ENCODE assay signal across 29 cellular contexts in the genomic region with DNA sequence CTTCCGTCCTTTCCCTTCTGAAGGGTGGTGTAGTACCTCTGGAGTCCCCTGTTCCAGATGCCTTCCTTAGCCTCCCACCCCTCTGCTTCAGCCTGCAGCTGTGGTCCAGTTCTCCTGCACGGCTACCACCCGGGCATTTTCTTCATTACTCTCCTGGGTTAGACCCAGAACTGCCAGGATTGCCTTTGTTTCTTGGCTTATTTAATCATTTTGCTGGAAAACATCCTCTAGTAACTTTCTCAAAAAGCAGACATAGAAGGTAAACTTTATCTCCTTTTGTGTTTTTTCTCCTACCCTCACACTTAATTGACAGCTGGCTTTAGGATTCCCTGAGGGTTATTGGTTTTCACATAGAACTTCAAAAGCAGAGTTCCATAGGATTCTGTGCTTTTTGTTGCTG.
"Had no signal": no experiment of that assay in that cellular context is flagged by ENCODE, and none has a peak within 500 bp of the region (broad histone marks: within the 10 kb centered on the region; RNA-seq: fewer than 3 reads in every experiment).

No MANE protein-coding gene starts in this region.

- H3K9ac ChIP-seq: neural progenitor cell, parathyroid adenoma had no signal

- H2AFZ ChIP-seq: neural progenitor cell, parathyroid adenoma had no signal

- H3K4me1 ChIP-seq: neural progenitor cell, parathyroid adenoma, psoas muscle, right lobe of liver, sigmoid colon, suprapubic skin, testis, tibial artery, transverse colon, upper lobe of right lung, uterus had no signal

- H3K79me2 ChIP-seq: parathyroid adenoma had no signal

- H3K9me3 ChIP-seq: ovary, psoas muscle, right lobe of liver, sigmoid colon, suprapubic skin, testis, transverse colon, upper lobe of right lung had no signal

- H3K27ac ChIP-seq: neural progenitor cell, ovary, parathyroid adenoma, psoas muscle, right lobe of liver, sigmoid colon, suprapubic skin, testis, tibial artery, transverse colon, upper lobe of right lung, uterus had no signal

- H3K36me3 ChIP-seq: ovary, uterus had no signal

- H3K4me3 Mint-ChIP-seq: natural killer cell; nephron; neural progenitor cell; stimulated activated memory B cell treated with anti-CD40 and anti-IgM and Interleukin-4, amounts not matched to agents 10 μg/mL and 1 μg/mL and 100 μg/mL, for 72 hours; stimulated activated naive CD8-positive, alpha-beta T cell treated with anti-CD3 and anti-CD28 coated beads, Interleukin-15, amount 100 ng/mL, for 72 hours; type B pancreatic cell had no signal

- H3K4me3 ChIP-seq: neural progenitor cell, ovary, psoas muscle, right lobe of liver, sigmoid colon, suprapubic skin, testis, tibial artery, transverse colon, upper lobe of right lung, uterus had no signal

- FAIRE-seq: small intestine had no signal

- H3K27ac Mint-ChIP-seq: nephron; neural progenitor cell; progenitor cell of endocrine pancreas; stimulated activated memory B cell treated with anti-CD40 and anti-IgM and Interleukin-4, amounts not matched to agents 10 μg/mL and 1 μg/mL and 100 μg/mL, for 72 hours; stimulated activated naive CD8-positive, alpha-beta T cell treated with anti-CD3 and anti-CD28 coated beads, Interleukin-15, amount 100 ng/mL, for 72 hours; type B pancreatic cell had no signal

- H3K4me1 Mint-ChIP-seq: neural progenitor cell; stimulated activated memory B cell treated with anti-CD40 and anti-IgM and Interleukin-4, amounts not matched to agents 10 μg/mL and 1 μg/mL and 100 μg/mL, for 72 hours; stimulated activated naive CD8-positive, alpha-beta T cell treated with anti-CD3 and anti-CD28 coated beads, Interleukin-15, amount 100 ng/mL, for 72 hours had no signal

- H3K9me3 Mint-ChIP-seq: natural killer cell; stimulated activated naive CD8-positive, alpha-beta T cell treated with anti-CD3 and anti-CD28 coated beads, Interleukin-15, amount 100 ng/mL, for 72 hours had no signal

- DNase-seq: natural killer cell; occipital lobe; ovary; posterior cingulate gyrus; psoas muscle; right cardiac atrium; right lobe of liver; sigmoid colon; small intestine; stimulated activated CD4-positive, alpha-beta T cell treated with anti-CD3 and anti-CD28 coated beads, Interleukin-15, amount 100 ng/mL, for 24 hours; stimulated activated CD4-positive, alpha-beta T cell treated with anti-CD3 and anti-CD28 coated beads, Interleukin-2, amount 100 ng/mL, for 24 hours; stimulated activated CD4-positive, alpha-beta T cell treated with anti-CD3 and anti-CD28 coated beads, Interleukin-2, amount 100 ng/mL, for 48 hours; stimulated activated CD4-positive, alpha-beta T cell treated with anti-CD3 and anti-CD28 coated beads, Interleukin-4, amount 100 ng/mL, for 24 hours; stimulated activated naive CD4-positive, alpha-beta T cell; stimulated activated naive CD8-positive, alpha-beta T cell treated with anti-CD3 and anti-CD28 coated beads, Interleukin-15, amount 100 ng/mL, for 72 hours; stimulated activated naive CD8-positive, alpha-beta T cell treated with anti-CD3 and anti-CD28 coated beads, Interleukin-15, Interleukin-2, amounts not matched to agents 100 U/mL and 50 U/mL, for 24 hours; substantia nigra; testis; tibial artery; transverse colon; upper lobe of right lung; uterus had no signal

- H3K27me3 ChIP-seq: neural progenitor cell, ovary, right lobe of liver, sigmoid colon, suprapubic skin, testis, tibial artery, transverse colon, upper lobe of right lung, uterus had no signal

- H3K4me2 ChIP-seq: neural progenitor cell had no signal

- ATAC-seq: natural killer cell; psoas muscle; right cardiac atrium; right lobe of liver; stimulated activated memory B cell treated with anti-CD40 and anti-IgM and Interleukin-4, amounts not matched to agents 10 μg/mL and 1 μg/mL and 100 μg/mL, for 72 hours; stimulated activated naive CD8-positive, alpha-beta T cell treated with anti-CD3 and anti-CD28 coated beads, Interleukin-15, amount 100 ng/mL, for 72 hours; stimulated activated naive CD8-positive, alpha-beta T cell treated with anti-CD3 and anti-CD28 coated beads, Interleukin-15, Interleukin-2, amounts not matched to agents 100 U/mL and 50 U/mL, for 24 hours; upper lobe of right lung had no signal
